Comparison of ENCODE assay signal across 9 cellular contexts in genomic region chrX:23554304-23554703, GRCh38.
DNase-seq lines count a peak whose midpoint lies in the region; ATAC-seq, FAIRE-seq and TF ChIP-seq lines count a peak whose summit lies in the region.
"Had no signal": no experiment of that assay in that cellular context is flagged by ENCODE, and none has a peak within 500 bp of the region (broad histone marks: within the 10 kb centered on the region; RNA-seq: fewer than 3 reads in every experiment).

No MANE protein-coding gene starts in this region.

- H3K4me3 Mint-ChIP-seq in activated naive CD8-positive, alpha-beta T cell treated with anti-CD3 and anti-CD28 coated beads for 36 hours: no peak overlapping the region
- H3K4me3 Mint-ChIP-seq in CD8-positive, alpha-beta memory T cell: no peak overlapping the region
- H3K4me3 Mint-ChIP-seq: central memory CD8-positive, alpha-beta T cell had no signal

- CTCF ChIA-PET in A549 (lab: Yijun Ruan, JAX): interaction anchor here (0.6 to 2.3 kb wide), 7 partner anchors 13 to 1419 kb away, joined by 3 to 8 read pairs (median 3); no protein-coding TSS in a partner anchor
- CTCF ChIA-PET in CD8-positive, alpha-beta memory T cell (lab: Charles Lee): no interaction called here

- POLR2A ChIA-PET in A549 (lab: Yijun Ruan, JAX): no interaction called here
- POLR2A ChIA-PET in CD8-positive, alpha-beta memory T cell (lab: Charles Lee): no interaction called here

- TF ChIP-seq CTCF in A549 (IDR thresholded peaks at IDR 0.05): peak; percentile 50
- TF ChIP-seq CTCF in colonic mucosa (IDR thresholded peaks at IDR 0.05): peak; percentile 42
- TF ChIP-seq CTCF in osteoblast (IDR thresholded peaks at IDR 0.05; ENCODE audit: extremely low read depth, low read depth, low read length): peak; percentile 53

- H3K27me3 ChIP-seq in colonic mucosa: no peaks in the 10 kb centered on the region
- H3K27me3 ChIP-seq in osteoblast (ENCODE audit: insufficient read depth, low read length): no peaks in the 10 kb centered on the region
- no peaks in the 10 kb centered on the region for H3K27me3 ChIP-seq in CD8-positive, alpha-beta memory T cell (ENCODE audit: insufficient read depth, low read length, poor library complexity, severe bottlenecking)

- peak; percentile 68 to 76 for TF ChIP-seq RAD21 in A549 (conservative IDR thresholded peaks at IDR 0.05 in 1 of 2, IDR thresholded peaks at IDR 0.05 in 1 of 2)

- no peak overlapping the region for H3K27ac Mint-ChIP-seq in activated naive CD8-positive, alpha-beta T cell treated with anti-CD3 and anti-CD28 coated beads for 36 hours
- H3K27ac Mint-ChIP-seq in CD8-positive, alpha-beta memory T cell: no peak overlapping the region

- H3K9me3 Mint-ChIP-seq in activated naive CD8-positive, alpha-beta T cell treated with anti-CD3 and anti-CD28 coated beads for 36 hours: peaks cover 4% of the 10 kb centered on the region
- peaks cover under 1 to 26% (median 16%) of the 10 kb centered on the region in 5 donors for H3K9me3 Mint-ChIP-seq in CD8-positive, alpha-beta memory T cell

- H3K4me2 ChIP-seq in A549: no peak overlapping the region
- H3K4me2 ChIP-seq in osteoblast (ENCODE audit: insufficient read depth, low read length): no peak overlapping the region

- no peaks in the 10 kb centered on the region for H3K79me2 ChIP-seq in osteoblast (ENCODE audit: insufficient read depth, low read length)

- no peak for TF ChIP-seq EP300 in A549 (IDR thresholded peaks at IDR 0.05)

- no peaks in the 10 kb centered on the region for H3K36me3 ChIP-seq in colonic mucosa
- H3K36me3 ChIP-seq in osteoblast (ENCODE audit: insufficient read depth, low read length): no peaks in the 10 kb centered on the region
- H3K36me3 ChIP-seq in CD8-positive, alpha-beta memory T cell (ENCODE audit: insufficient read depth, low read length): no peaks in the 10 kb centered on the region

- no peaks in the 10 kb centered on the region for H3K36me3 Mint-ChIP-seq in activated naive CD8-positive, alpha-beta T cell treated with anti-CD3 and anti-CD28 coated beads for 36 hours
- H3K36me3 Mint-ChIP-seq in CD8-positive, alpha-beta memory T cell: no peaks in the 10 kb centered on the region

- H3K4me1 ChIP-seq in A549: no peaks in the 10 kb centered on the region
- H3K4me1 ChIP-seq in colonic mucosa: no peaks in the 10 kb centered on the region
- no peaks in the 10 kb centered on the region for H3K4me1 ChIP-seq in osteoblast (ENCODE audit: insufficient read depth, low read length)
- no peaks in the 10 kb centered on the region for H3K4me1 ChIP-seq in CD8-positive, alpha-beta memory T cell (ENCODE audit: insufficient read depth, low read length)

- H3K27me3 Mint-ChIP-seq in activated naive CD8-positive, alpha-beta T cell treated with anti-CD3 and anti-CD28 coated beads for 36 hours: peaks cover 10% of the 10 kb centered on the region
- H3K27me3 Mint-ChIP-seq in CD8-positive, alpha-beta memory T cell: peaks cover 0 to 3% of the 10 kb centered on the region in 2 donors

- no peak overlapping the region for H3K27ac ChIP-seq in A549
- no peak overlapping the region for H3K27ac ChIP-seq in colonic mucosa
- H3K27ac ChIP-seq in osteoblast (ENCODE audit: low read depth, low read length): no peak overlapping the region
- no peak overlapping the region for H3K27ac ChIP-seq in CD8-positive, alpha-beta memory T cell (ENCODE audit: low read depth, low read length)

- H3K9ac ChIP-seq in colonic mucosa (ENCODE audit: low read depth in 2 of 2, low read length in 2 of 2): no peak overlapping the region

- ATAC-seq in A549: peak in 1 of 2 experiments; percentile 68; a peak in 2 of 6 replicates

- H4K20me1 ChIP-seq in osteoblast (ENCODE audit: insufficient read depth, low read length): no peaks in the 10 kb centered on the region

- no peak for TF ChIP-seq POLR2A in A549 (IDR thresholded peaks at IDR 0.05; ENCODE audit: low read length)

- H2AFZ ChIP-seq in osteoblast (ENCODE audit: low read length): no peak overlapping the region

- H3K9me3 ChIP-seq in A549 (peaks cover 8% of the 10 kb centered on the region; the same call in 1 of the 3 replicates), colonic mucosa (no peaks in the 10 kb centered on the region), osteoblast (ENCODE audit: low read depth, low read length) (no peaks in the 10 kb centered on the region)
- H3K9me3 ChIP-seq in CD8-positive, alpha-beta memory T cell (ENCODE audit: low read length): no peaks in the 10 kb centered on the region

- no peaks in the 10 kb centered on the region for H3K4me1 Mint-ChIP-seq in activated naive CD8-positive, alpha-beta T cell treated with anti-CD3 and anti-CD28 coated beads for 36 hours
- no peaks in the 10 kb centered on the region for H3K4me1 Mint-ChIP-seq in CD8-positive, alpha-beta memory T cell
- H3K4me1 Mint-ChIP-seq: central memory CD8-positive, alpha-beta T cell had no signal

- peak; percentile 4 to 51 for DNase-seq in A549 (ENCODE audit: low read depth in 1 of 2, low spot score in 1 of 2)
- DNase-seq in GM18507 (ENCODE audit: extremely low spot score, insufficient read length, low read depth): no peak
- DNase-seq in NCI-H748 (lab: John Stamatoyannopoulos, UW; ENCODE audit: unreplicated experiment): peak; percentile 70
- no peak for DNase-seq in colonic mucosa
- DNase-seq in osteoblast (ENCODE audit: insufficient read length, low spot score, missing footprints): peak; percentile 56
- DNase-seq in activated naive CD8-positive, alpha-beta T cell treated with anti-CD3 and anti-CD28 coated beads for 36 hours: no peak
- no peak for DNase-seq in COLO668 (lab: John Stamatoyannopoulos, UW; ENCODE audit: unreplicated experiment)
- DNase-seq in CD8-positive, alpha-beta memory T cell: no peak

- no peak overlapping the region for H3K4me3 ChIP-seq in A549
- no peak overlapping the region for H3K4me3 ChIP-seq in colonic mucosa
- no peak overlapping the region for H3K4me3 ChIP-seq in osteoblast (ENCODE audit: insufficient read depth, low read length)
- no peak overlapping the region for H3K4me3 ChIP-seq in CD8-positive, alpha-beta memory T cell (ENCODE audit: low read length)

- intact Hi-C loops in colonic mucosa (cut with DNase I): no loop called here

- WGBS in A549 (ENCODE audit: missing lambda C conversion rate): 1% methylated on average over 3 of the region's 3 CpGs

- peak; percentile 43 for FAIRE-seq in A549 (lab: Jason Lieb, UNC)
- FAIRE-seq in GM18507 (lab: Jason Lieb, UNC): peak; percentile 70

TF ChIP-seq in A549, 52 proteins besides CTCF, POLR2A, EP300 and RAD21:
- TF ChIP-seq SMC3 (IDR thresholded peaks at IDR 0.05): peak; percentile 53; the same call in 2 of the 3 replicates
- TF ChIP-seq FOSL2 (IDR thresholded peaks at IDR 0.05): no peak
- TF ChIP-seq FOSL2 (CRISPR knock-in tag; IDR thresholded peaks at IDR 0.05): no peak

Comparison
In these comparisons a context has a peak if more than half of its experiments do, and no peak if none do; other contexts are left out.
1. DNase-seq: peak in A549 (2 of 2), NCI-H748 (single experiment) and osteoblast (single experiment); none in GM18507 (single experiment), colonic mucosa (single experiment), activated naive CD8-positive, alpha-beta T cell treated with anti-CD3 and anti-CD28 coated beads for 36 hours (single experiment), COLO668 (single experiment) and CD8-positive, alpha-beta memory T cell (0 of 5).
2. Peak in every context shown above with its lines, with median percentiles within 50 percentile points of each other: CTCF ChIP-seq.